Comparison of ENCODE assay signal across 8 cellular contexts in the genomic region with DNA sequence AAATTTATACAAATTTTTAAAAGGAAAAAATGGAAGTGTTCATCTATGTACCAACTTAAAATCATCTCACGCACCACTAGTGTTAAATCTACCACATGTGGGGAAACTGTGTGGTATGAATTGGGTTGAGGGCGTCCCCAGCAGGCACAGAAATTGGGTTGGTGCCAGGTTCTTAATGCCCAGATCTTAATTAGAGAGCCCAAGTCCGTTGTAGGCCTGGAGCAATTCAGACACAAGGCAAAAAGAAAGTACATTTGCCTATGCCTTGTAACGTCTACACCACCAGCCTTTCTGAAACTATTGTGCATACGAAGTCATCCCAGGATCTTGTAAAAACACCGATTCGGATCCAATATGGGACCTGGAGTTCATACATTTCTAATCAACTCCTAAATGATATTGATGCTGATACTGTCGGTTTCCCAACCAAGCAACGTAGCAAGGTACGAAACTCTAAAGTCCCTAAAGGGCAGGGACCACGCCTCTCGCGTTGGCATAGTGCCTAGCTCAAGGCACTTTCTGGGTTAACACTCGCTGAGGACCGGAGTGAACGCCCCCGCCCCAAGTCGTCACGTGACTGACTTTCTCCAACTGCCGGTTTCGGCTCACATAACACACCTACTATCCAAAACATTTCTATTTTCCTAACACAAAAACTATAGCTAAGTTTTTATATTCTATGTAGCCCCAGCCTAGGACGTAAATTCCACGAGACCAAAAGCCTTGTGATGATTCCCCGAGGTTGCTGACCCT. TPM values are rescaled to one million over a fixed set of nuclear protein-coding genes. Genes with fewer than 3 reads are reported as not detected.
A peak's percentile ranks its signal among the peaks of the same experiment; 100 is the strongest.
DNase-seq lines count a peak whose midpoint lies in the region; ATAC-seq, FAIRE-seq and TF ChIP-seq lines count a peak whose summit lies in the region.

No MANE protein-coding gene starts in this region.

- no peak for TF ChIP-seq EP300 in H1 (IDR thresholded peaks at IDR 0.05; ENCODE audit: borderline replicate concordance in 1 of 2, low read depth in 2 of 2, low read length in 2 of 2)

- H2BK12ac ChIP-seq in H1 (ENCODE audit: low read depth, low read length), result no peak overlapping the region

- DNase-seq in AG09309 (ENCODE audit: low read depth) (no peak), NCI-H82 treated with DMSO at 0.1 percent for 48 hours (lab: John Stamatoyannopoulos, UW; ENCODE audit: unreplicated experiment) (peak; percentile 5), H1 (ENCODE audit: low read depth in 1 of 2, low spot score in 2 of 2) (peak in 1 of 2 experiments; percentile 64), midbrain (lab: John Stamatoyannopoulos, UW) (peak; percentile 75)
- peak; percentile 83 for DNase-seq in activated CD8-positive, alpha-beta memory T cell treated with anti-CD3 and anti-CD28 coated beads, Interleukin-2, amount 10 ng/mL, durations not matched to agents 7 days and 5 days
- peak; percentile 51 to 59 for DNase-seq in stimulated activated CD8-positive, alpha-beta memory T cell treated with anti-CD3 and anti-CD28 coated beads, Interleukin-2, amount 100 ng/mL, for 48 hours (ENCODE audit: low read depth in 2 of 2)

- no peak overlapping the region for H3K56ac ChIP-seq in H1 (replicated peaks; ENCODE audit: insufficient read length, low read depth, low read length)

- H3K4me3 ChIP-seq in AG09309 (ENCODE audit: control insufficient read depth, low read depth, low read length), result peak overlapping the region; percentile 90
- peak overlapping the region; percentile 92 to 97 (median 94) for H3K4me3 ChIP-seq in H1 (ENCODE audit: extremely low read depth in 1 of 4, insufficient read depth in 2 of 4, low read depth in 3 of 4, low read length in 4 of 4)

- no peak overlapping the region for H4K91ac ChIP-seq in H1 (replicated peaks; ENCODE audit: insufficient read length, low read length)

- H3K4me1 Mint-ChIP-seq in activated CD8-positive, alpha-beta memory T cell treated with anti-CD3 and anti-CD28 coated beads, Interleukin-2, amount 10 ng/mL, durations not matched to agents 7 days and 5 days, result peaks cover 58% of the 10 kb centered on the region

- peak overlapping the region; percentile 57 to 98 (median 91) for H3K9ac ChIP-seq in H1 (replicated peaks in 1 of 4; ENCODE audit: extremely low read depth in 1 of 4, low read depth in 3 of 4, low read length in 3 of 4)

- H2BK120ac ChIP-seq in H1 (replicated peaks; ENCODE audit: low read depth, low read length), result no peak overlapping the region

- H2BK20ac ChIP-seq in H1 (ENCODE audit: low read length), result no peak overlapping the region

- H3K27me3 ChIP-seq in H1 (replicated peaks in 1 of 4; ENCODE audit: control insufficient read depth in 3 of 4, extremely low read depth in 1 of 4, insufficient read depth in 3 of 4, low read length in 3 of 4), result no peaks in the 10 kb centered on the region

- H3K9me3 Mint-ChIP-seq in activated CD8-positive, alpha-beta memory T cell treated with anti-CD3 and anti-CD28 coated beads, Interleukin-2, amount 10 ng/mL, durations not matched to agents 7 days and 5 days (ENCODE audit: low read depth), result no peaks in the 10 kb centered on the region

- H3K27me3 Mint-ChIP-seq in activated CD8-positive, alpha-beta memory T cell treated with anti-CD3 and anti-CD28 coated beads, Interleukin-2, amount 10 ng/mL, durations not matched to agents 7 days and 5 days, result no peaks in the 10 kb centered on the region

- CTCF ChIA-PET in activated CD8-positive, alpha-beta memory T cell treated with anti-CD3 and anti-CD28 coated beads, Interleukin-2, amount 10 ng/mL, durations not matched to agents 7 days and 5 days (lab: Charles Lee), result interaction anchor here (0.5 to 3.0 kb wide), 5 partner anchors 10 to 344 kb away, joined by 3 to 14 read pairs (median 4); no protein-coding TSS in a partner anchor
- CTCF ChIA-PET in H1 (lab: Charles Lee; ENCODE audit: partially characterized antibody), result interaction anchor here (1.0 to 1.2 kb wide), 2 partner anchors 10 to 48 kb away, joined by 4 to 5 read pairs; no protein-coding TSS in a partner anchor

- peaks cover 2 to 8% of the 10 kb centered on the region in 2 experiments for H4K20me1 ChIP-seq in H1 (replicated peaks in 1 of 2; ENCODE audit: control insufficient read depth in 1 of 2, insufficient read depth in 2 of 2, low read length in 2 of 2)

- H2BK5ac ChIP-seq in H1 (ENCODE audit: low read depth, low read length), result peak overlapping the region; percentile 94; the same call in 1 of the 2 replicates

- no peak for FAIRE-seq in H1 (lab: Jason Lieb, UNC)

- no peak for TF ChIP-seq POLR2A in H1 (IDR thresholded peaks at IDR 0.05; ENCODE audit: control extremely low read depth in 1 of 2, low read depth in 2 of 2, low read length in 2 of 2)

- H4K8ac ChIP-seq in H1 (ENCODE audit: extremely low read depth, insufficient read depth, low read length), result peak overlapping the region; percentile 93

- peaks cover 0 to 4% (median 1%) of the 10 kb centered on the region in 4 experiments; a peak in 3 of 7 replicates for H3K4me1 ChIP-seq in H1 (replicated peaks in 1 of 4; ENCODE audit: control insufficient read depth in 3 of 4, insufficient read depth in 4 of 4, low read length in 3 of 4)

- TF ChIP-seq RAD21 in H1 (IDR thresholded peaks at IDR 0.05 in 1 of 2, conservative IDR thresholded peaks at IDR 0.05 in 1 of 2; ENCODE audit: low read depth in 2 of 2, low read length in 2 of 2), result no peak

- WGBS in H1 (ENCODE audit: extremely low coverage in 1 of 2, insufficient coverage in 1 of 2, insufficient read length in 1 of 2, insufficient replicate concordance in 2 of 2, low coverage in 1 of 2, low lambda C conversion rate in 2 of 2, missing lambda C conversion rate in 1 of 2), 2 experiments, result 8% methylated on average over 24 of the region's 24 CpGs; no CpG with 5 or more reads in 1 of the 2 experiments

- peaks cover 12% of the 10 kb centered on the region for H3K23me2 ChIP-seq in H1 (ENCODE audit: low read depth, low read length)

- peak overlapping the region; percentile 98 for H3K4me3 Mint-ChIP-seq in activated CD8-positive, alpha-beta memory T cell treated with anti-CD3 and anti-CD28 coated beads, Interleukin-2, amount 10 ng/mL, durations not matched to agents 7 days and 5 days

- no peak overlapping the region for H3K23ac ChIP-seq in H1 (ENCODE audit: insufficient read length)

- H3K14ac ChIP-seq in H1 (ENCODE audit: insufficient read length), result no peak overlapping the region

- no peak overlapping the region for H4K5ac ChIP-seq in H1 (ENCODE audit: insufficient read length, low read depth, low read length)

- H3K36me3 ChIP-seq in H1 (ENCODE audit: control insufficient read depth in 2 of 4, insufficient read depth in 4 of 4, low read length in 3 of 4), result peaks cover 0 to 11% (median under 1%) of the 10 kb centered on the region in 4 experiments; a peak in 3 of 8 replicates

- peaks cover 9 to 45% of the 10 kb centered on the region in 2 experiments for H3K79me2 ChIP-seq in H1 (ENCODE audit: control insufficient read depth in 1 of 2, insufficient read depth in 2 of 2, low read length in 2 of 2)

- no peak overlapping the region for H2AK5ac ChIP-seq in H1 (ENCODE audit: low read depth, low read length)

- peak overlapping the region; percentile 92 for H3K27ac Mint-ChIP-seq in activated CD8-positive, alpha-beta memory T cell treated with anti-CD3 and anti-CD28 coated beads, Interleukin-2, amount 10 ng/mL, durations not matched to agents 7 days and 5 days

- ATAC-seq in GM18909 (IDR thresholded peaks at IDR 0.05; ENCODE audit: poor library complexity, unreplicated experiment) (peak; percentile 53), HG03378 (IDR thresholded peaks at IDR 0.05; ENCODE audit: unreplicated experiment) (peak; percentile 28)
- peak; percentile 57 for ATAC-seq in activated CD8-positive, alpha-beta memory T cell treated with anti-CD3 and anti-CD28 coated beads, Interleukin-2, amount 10 ng/mL, durations not matched to agents 7 days and 5 days

- TF ChIP-seq CTCF in AG09309 (IDR thresholded peaks at IDR 0.05; ENCODE audit: control insufficient read depth, insufficient read depth, low read depth, low read length, missing control alignments) (no peak), H1 (IDR thresholded peaks at IDR 0.05; ENCODE audit: control extremely low read depth in 1 of 3, insufficient read depth in 1 of 3, low read depth in 1 of 3, low read length in 3 of 3) (no peak)

- peak overlapping the region; percentile 91 to 93 for H3K4me2 ChIP-seq in H1 (ENCODE audit: insufficient read depth in 1 of 2, low read depth in 2 of 2, low read length in 2 of 2)

- no peak overlapping the region for H3K18ac ChIP-seq in H1 (ENCODE audit: extremely low read depth, low read length)

- H3K36me3 Mint-ChIP-seq in activated CD8-positive, alpha-beta memory T cell treated with anti-CD3 and anti-CD28 coated beads, Interleukin-2, amount 10 ng/mL, durations not matched to agents 7 days and 5 days, result peaks cover 14% of the 10 kb centered on the region

- no peak overlapping the region for H2BK15ac ChIP-seq in H1 (ENCODE audit: low read length)

- H2AFZ ChIP-seq in H1 (ENCODE audit: low read length), result peak overlapping the region; percentile 99

- no peak overlapping the region for H3K4ac ChIP-seq in H1 (replicated peaks; ENCODE audit: insufficient read length, low read depth, low read length)

- peak overlapping the region; percentile 99; the same call in 1 of the 2 replicates for H3K27ac ChIP-seq in H1 (ENCODE audit: low read depth, low read length)

- H3K79me1 ChIP-seq in H1 (ENCODE audit: low read depth, low read length), result peaks cover 4% of the 10 kb centered on the region

- no peaks in the 10 kb centered on the region for H3K9me3 ChIP-seq in H1 (ENCODE audit: insufficient read depth in 2 of 2, low read depth in 1 of 2, low read length in 1 of 2)

- POLR2A ChIA-PET in H1 (lab: Charles Lee; ENCODE audit: partially characterized antibody), result interaction anchor here (2.1 to 2.5 kb wide), 2 partner anchors 12 to 132 kb away, joined by 5 to 26 read pairs; no protein-coding TSS in a partner anchor

RNA-seq across cellular contexts. Expression of gene UQCRC2, which starts 0.9 kb away (rescaled TPM):
- 100 to 1,000 TPM; 217 to 279 TPM for total RNA-seq in activated CD8-positive, alpha-beta memory T cell treated with anti-CD3 and anti-CD28 coated beads, Interleukin-2, amount 10 ng/mL, durations not matched to agents 7 days and 5 days
- total RNA-seq in H1 (2021; fragmentation: NEBNext Ultra II Directional; extraction: Animal tissue kit (Norgen Biotek cat#: 25700)), result 182 TPM in 2 replicates
- 63.3 and 94.4 TPM in 2 replicates for polyA plus RNA-seq in H1 (2011; rRNA removed)
- polyA plus RNA-seq in H1 (2011; cell fraction: cytosol; rRNA removed), result 170 TPM
- 73.2 TPM for polyA plus RNA-seq in H1 (2011; cell fraction: nucleus; rRNA removed)
- 154 to 256 TPM (median 181 TPM) in 4 replicates for polyA plus RNA-seq in H1 (2012, experiment 1 of 2)
- 11.5 TPM for polyA plus RNA-seq in H1 (2012, experiment 2 of 2)
- 107 TPM for polyA plus RNA-seq in H1 (2013, experiment 1 of 2)
- 99.1 TPM for polyA plus RNA-seq in H1 (2013, experiment 2 of 2)
- 276 and 283 TPM in 2 replicates for polyA minus RNA-seq in H1 (2011; rRNA and poly(A)+ RNA removed)
- polyA minus RNA-seq in H1 (2011; cell fraction: cytosol; rRNA and poly(A)+ RNA removed), result 87.7 TPM
- 104 TPM for polyA minus RNA-seq in H1 (2011; cell fraction: nucleus; rRNA and poly(A)+ RNA removed)

RNA-seq across cellular contexts. Expression of gene PDZD9, which starts 48.7 kb away (rescaled TPM):
- not detected for total RNA-seq in activated CD8-positive, alpha-beta memory T cell treated with anti-CD3 and anti-CD28 coated beads, Interleukin-2, amount 10 ng/mL, durations not matched to agents 7 days and 5 days
- total RNA-seq in H1 (2021; fragmentation: NEBNext Ultra II Directional; extraction: Animal tissue kit (Norgen Biotek cat#: 25700)), result not detected in 2 replicates
- not detected in 2 replicates for polyA plus RNA-seq in H1 (2011; rRNA removed)
- not detected for polyA plus RNA-seq in H1 (2011; cell fraction: cytosol; rRNA removed)
- polyA plus RNA-seq in H1 (2011; cell fraction: nucleus; rRNA removed), result not detected
- polyA plus RNA-seq in H1 (2012, experiment 1 of 2), result not detected in 4 replicates
- polyA plus RNA-seq in H1 (2012, experiment 2 of 2), result not detected
- polyA plus RNA-seq in H1 (2013, experiment 1 of 2), result not detected
- polyA plus RNA-seq in H1 (2013, experiment 2 of 2), result not detected
- not detected in 2 replicates for polyA minus RNA-seq in H1 (2011; rRNA and poly(A)+ RNA removed)
- not detected for polyA minus RNA-seq in H1 (2011; cell fraction: cytosol; rRNA and poly(A)+ RNA removed)
- not detected for polyA minus RNA-seq in H1 (2011; cell fraction: nucleus; rRNA and poly(A)+ RNA removed)

RNA-seq across cellular contexts. Expression of gene MOSMO, which starts 55.7 kb away (rescaled TPM):
- 10 to 100 TPM; 10.2 to 12.6 TPM for total RNA-seq in activated CD8-positive, alpha-beta memory T cell treated with anti-CD3 and anti-CD28 coated beads, Interleukin-2, amount 10 ng/mL, durations not matched to agents 7 days and 5 days
- 13.1 and 14.8 TPM in 2 replicates for total RNA-seq in H1 (2021; fragmentation: NEBNext Ultra II Directional; extraction: Animal tissue kit (Norgen Biotek cat#: 25700))
- polyA plus RNA-seq in H1 (2011; rRNA removed), result 7.8 and 8.6 TPM in 2 replicates
- 8.3 TPM for polyA plus RNA-seq in H1 (2011; cell fraction: cytosol; rRNA removed)
- 9.6 TPM for polyA plus RNA-seq in H1 (2011; cell fraction: nucleus; rRNA removed)
- polyA plus RNA-seq in H1 (2012, experiment 1 of 2), result 8.5 to 14.4 TPM (median 11.8 TPM) in 4 replicates
- polyA plus RNA-seq in H1 (2012, experiment 2 of 2), result 4.4 TPM
- 11.7 TPM for polyA plus RNA-seq in H1 (2013, experiment 1 of 2)
- polyA plus RNA-seq in H1 (2013, experiment 2 of 2), result 13.9 TPM
- polyA minus RNA-seq in H1 (2011; rRNA and poly(A)+ RNA removed), result 9.6 and 12.2 TPM in 2 replicates
- polyA minus RNA-seq in H1 (2011; cell fraction: cytosol; rRNA and poly(A)+ RNA removed), result 9.3 TPM
- polyA minus RNA-seq in H1 (2011; cell fraction: nucleus; rRNA and poly(A)+ RNA removed), result 17.6 TPM
